Comparison of ENCODE assay signal across 2 cellular contexts in the genomic region with DNA sequence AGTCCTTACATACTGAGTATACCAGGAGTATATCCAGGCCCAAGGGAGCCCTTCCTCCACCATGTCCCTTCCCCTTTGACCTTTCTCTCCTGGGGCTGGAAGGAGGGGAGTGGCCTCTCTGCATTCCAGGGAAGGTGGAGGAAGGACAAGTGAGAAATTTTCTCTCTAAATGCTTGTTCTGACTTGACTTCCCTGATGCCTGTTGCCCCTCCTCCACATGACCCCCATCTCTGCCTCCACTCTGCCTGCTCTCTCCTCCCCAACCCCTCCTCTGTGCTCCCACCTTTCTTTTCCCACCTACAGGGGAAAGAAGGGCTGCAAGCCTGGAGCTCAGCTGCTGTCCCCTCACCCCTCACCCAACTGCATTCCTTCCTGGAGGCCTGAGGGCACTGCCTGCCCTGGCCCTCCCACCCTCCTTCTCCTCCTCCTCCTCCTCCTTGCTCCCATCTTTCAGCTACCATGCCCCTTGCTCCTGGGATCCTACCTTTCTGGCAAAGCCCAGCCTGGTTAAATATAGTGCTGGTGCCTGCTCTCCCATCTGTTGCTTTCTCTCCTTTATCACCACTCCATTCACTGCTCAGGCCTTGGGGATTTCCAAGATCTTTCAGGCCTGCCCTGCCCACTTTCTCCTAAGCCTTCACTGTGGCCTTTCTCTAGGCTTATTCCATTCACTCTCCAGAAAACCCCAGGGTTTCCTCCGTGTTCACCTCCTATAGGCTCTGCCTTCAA.
TF ChIP-seq lines count a peak whose summit lies in the region.

No MANE protein-coding gene starts in this region.

TF ChIP-seq in HCT116, 20 proteins besides CTCF, POLR2A, EP300 and RAD21:
- TF ChIP-seq EZH2phosphoT487 (IDR thresholded peaks at IDR 0.05; ENCODE audit: borderline replicate concordance), result no peak
- TF ChIP-seq EZH2 (IDR thresholded peaks at IDR 0.05), result no peak
- no peak for TF ChIP-seq REST (IDR thresholded peaks at IDR 0.05; ENCODE audit: low read depth)
- TF ChIP-seq SP1 (IDR thresholded peaks at IDR 0.05; ENCODE audit: low read depth), result no peak
- TF ChIP-seq JUND (IDR thresholded peaks at IDR 0.05), result no peak
- no peak for TF ChIP-seq CBX3 (IDR thresholded peaks at IDR 0.05; ENCODE audit: low read depth)
- TF ChIP-seq ELF1 (IDR thresholded peaks at IDR 0.05; ENCODE audit: borderline replicate concordance, low read depth), result no peak
- no peak for TF ChIP-seq ATF3 (IDR thresholded peaks at IDR 0.05)
- TF ChIP-seq POLR2AphosphoS5 (IDR thresholded peaks at IDR 0.05; ENCODE audit: low read depth, low read length), result no peak
- TF ChIP-seq EGR1 (IDR thresholded peaks at IDR 0.05; ENCODE audit: low read depth), result no peak
- no peak for TF ChIP-seq ZNF274 (IDR thresholded peaks at IDR 0.05; ENCODE audit: low read depth, low read length)
- no peak for TF ChIP-seq FOSL1 (IDR thresholded peaks at IDR 0.05; ENCODE audit: low read depth)
TF ChIP-seq in HCT116: peak in this region for 0.

TF ChIP-seq in K562, 482 proteins besides CTCF, POLR2A, EP300 and RAD21:
- TF ChIP-seq NR2C1 (IDR thresholded peaks at IDR 0.05), result 0 out of 2 replicates have a peak, but pooled peaks have one; percentile 32
- peak; percentile 65 for TF ChIP-seq NR2C1 (tag; IDR thresholded peaks at IDR 0.05)
- TF ChIP-seq SNIP1 (IDR thresholded peaks at IDR 0.05; ENCODE audit: low read depth), result no peak
- TF ChIP-seq PTRF (tag; IDR thresholded peaks at IDR 0.05), result no peak
- TF ChIP-seq NR2C2 (CRISPR knock-in tag; IDR thresholded peaks at IDR 0.05), result no peak
- TF ChIP-seq NR2C2 (tag; IDR thresholded peaks at IDR 0.05), result 0 out of 2 replicates have a peak, but pooled peaks have one; percentile 20
- no peak for TF ChIP-seq PRPF4 (IDR thresholded peaks at IDR 0.05; ENCODE audit: insufficient read depth, low read depth, low read length, poor library complexity, severe bottlenecking)
TF ChIP-seq in K562: peak in this region for 2.
